ENCODE assay signal across 16 cellular contexts in the genomic region with DNA sequence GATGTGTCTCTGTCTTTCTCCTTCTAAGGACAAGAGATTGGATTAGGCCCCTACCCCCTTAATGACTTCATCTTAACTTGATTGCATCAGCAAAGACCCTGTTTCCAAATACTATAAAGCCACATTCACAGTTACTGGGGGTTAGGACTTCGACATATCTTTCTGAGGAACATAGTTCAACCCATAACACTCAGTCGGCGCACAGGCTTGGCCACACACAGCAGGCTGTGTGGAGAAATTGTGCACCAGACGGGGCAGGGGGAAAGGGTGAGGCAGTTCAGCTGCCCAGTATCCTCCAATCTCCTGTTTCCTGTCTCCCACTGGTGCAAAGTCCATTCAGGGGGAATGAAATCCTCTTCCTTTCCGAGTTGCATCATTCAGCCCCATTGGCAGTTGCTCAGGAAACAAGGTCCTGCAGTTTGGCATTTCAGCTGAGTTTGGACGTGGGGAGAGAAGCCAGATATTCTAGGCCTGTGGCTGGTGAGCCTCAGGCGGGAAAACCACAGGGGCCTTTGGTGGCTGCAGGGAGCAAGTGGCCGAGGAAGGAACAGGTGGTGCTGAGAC. TPM values are rescaled to one million over a fixed set of nuclear protein-coding genes. Genes with fewer than 3 reads are reported as not detected.
DNase-seq lines count a peak whose midpoint lies in the region; TF ChIP-seq lines count a peak whose summit lies in the region.
"Had no signal": no experiment of that assay in that cellular context is flagged by ENCODE, and none has a peak within 500 bp of the region (broad histone marks: within the 10 kb centered on the region; RNA-seq: fewer than 3 reads in every experiment).

No MANE protein-coding gene starts in this region.

- intact Hi-C loops in left ventricle myocardium inferior (cut with micrococcal nuclease), result no loop called here

- TF ChIP-seq CTCF in choroid plexus epithelial cell (conservative IDR thresholded peaks at IDR 0.05; ENCODE audit: low read depth, low read length) (no peak), left ventricle myocardium inferior (IDR thresholded peaks at IDR 0.05; ENCODE audit: borderline replicate concordance) (no peak)

- H3K27ac ChIP-seq in BLaER1 treated with 17β-estradiol and CSF1 and Interleukin-3, amounts not matched to agents 10 nM and 100 nM, result no peak overlapping the region
- H3K27ac ChIP-seq in left ventricle myocardium inferior (replicated peaks), result no peak overlapping the region
- H3K27ac ChIP-seq: HL-60 had no signal

- DNase-seq in MG63 (peak; percentile 47), choroid plexus epithelial cell (ENCODE audit: low read depth) (peak; percentile 35), lung microvascular endothelial cell (ENCODE audit: low read depth in 2 of 2) (peak; percentile 50 to 91), iPS-NIHi11 (ENCODE audit: low spot score) (no peak), NCI-H2029 (lab: John Stamatoyannopoulos, UW) (no peak), left ventricle myocardium inferior (no peak)
- no peak for DNase-seq in activated CD8-positive, alpha-beta memory T cell treated with anti-CD3 and anti-CD28 coated beads, Interleukin-2, amount 50 U/mL, for 48 hours
- DNase-seq: activated naive CD4-positive, alpha-beta T cell treated with Interleukin-2 at 50 U/mL for 16 hours; central memory CD4-positive, alpha-beta T cell; erythroblast; HCEC 1CT; MM.1S; occipital lobe had no signal

- H3K4me3 ChIP-seq in BLaER1 treated with 17β-estradiol and CSF1 and Interleukin-3, amounts not matched to agents 10 nM and 100 nM, result no peak overlapping the region
- H3K4me3 ChIP-seq in MG63 (no peak overlapping the region), choroid plexus epithelial cell (ENCODE audit: low read depth, low read length) (no peak overlapping the region), left ventricle myocardium inferior (no peak overlapping the region)
- H3K4me3 ChIP-seq: lung had no signal

- peak overlapping the region in 8 of 11 experiments; percentile 18 to 51 (median 35); a peak in 13 of 22 replicates for H3K4me2 ChIP-seq in BLaER1 treated with 17β-estradiol and CSF1 and Interleukin-3, amounts not matched to agents 10 nM and 100 nM

- H3K4me1 ChIP-seq in BLaER1 treated with 17β-estradiol and CSF1 and Interleukin-3, amounts not matched to agents 10 nM and 100 nM, result peaks cover 0 to 9% (median 8%) of the 10 kb centered on the region in 10 experiments; a peak in 10 of 20 replicates
- H3K4me1 ChIP-seq in left ventricle myocardium inferior, result no peaks in the 10 kb centered on the region

- H4K20me1 ChIP-seq in BLaER1 treated with 17β-estradiol and CSF1 and Interleukin-3, amounts not matched to agents 10 nM and 100 nM, result no peaks in the 10 kb centered on the region

- no peaks in the 10 kb centered on the region for H3K9me3 ChIP-seq in BLaER1 treated with 17β-estradiol and CSF1 and Interleukin-3, amounts not matched to agents 10 nM and 100 nM (replicated peaks in 1 of 11)
- H3K9me3 ChIP-seq in MG63, result no peaks in the 10 kb centered on the region
- H3K9me3 ChIP-seq in left ventricle myocardium inferior (replicated peaks), result no peaks in the 10 kb centered on the region

- H3K27me3 ChIP-seq in BLaER1 treated with 17β-estradiol and CSF1 and Interleukin-3, amounts not matched to agents 10 nM and 100 nM, result no peaks in the 10 kb centered on the region
- H3K27me3 ChIP-seq in MG63, result no peaks in the 10 kb centered on the region
- no peaks in the 10 kb centered on the region for H3K27me3 ChIP-seq in left ventricle myocardium inferior (ENCODE audit: low read depth)

- H3K36me3 ChIP-seq in BLaER1 treated with 17β-estradiol and CSF1 and Interleukin-3, amounts not matched to agents 10 nM and 100 nM, result no peaks in the 10 kb centered on the region
- H3K36me3 ChIP-seq in MG63 (no peaks in the 10 kb centered on the region), left ventricle myocardium inferior (no peaks in the 10 kb centered on the region)

- H3K9ac ChIP-seq in BLaER1 treated with 17β-estradiol and CSF1 and Interleukin-3, amounts not matched to agents 10 nM and 100 nM, result no peak overlapping the region

RNA-seq across cellular contexts. Expression of gene RAPGEF4, which starts 9.4 kb away (rescaled TPM):
- not detected in 2 replicates for total RNA-seq in MG63 (2014; rRNA removed; shearing (Covaris generic); ENCODE audit: low replicate concordance)
- total RNA-seq in lung microvascular endothelial cell, result 13.9 and 17.3 TPM in 2 replicates
- total RNA-seq in left ventricle myocardium inferior, result 3.7 TPM

Comparison
In these comparisons a context has a peak if more than half of its experiments do, and no peak if none do; other contexts are left out.
1. DNase-seq: peak in MG63 (single experiment), choroid plexus epithelial cell (single experiment) and lung microvascular endothelial cell (2 of 2); none in iPS-NIHi11 (single experiment), activated CD8-positive, alpha-beta memory T cell treated with anti-CD3 and anti-CD28 coated beads, Interleukin-2, amount 50 U/mL, for 48 hours (single experiment), NCI-H2029 (single experiment) and left ventricle myocardium inferior (single experiment).